In genomic region chr6:47308674-47309325, GRCh38 we compare ENCODE assay signal across 8 cellular contexts. TPM values are rescaled to one million over a fixed set of nuclear protein-coding genes. Genes with fewer than 3 reads are reported as not detected.
DNase-seq lines count a peak whose midpoint lies in the region; ATAC-seq, FAIRE-seq and TF ChIP-seq lines count a peak whose summit lies in the region.

No MANE protein-coding gene starts in this region.

- no peaks in the 10 kb centered on the region for H3K36me3 ChIP-seq in BE2C

- peak overlapping the region; percentile 71 for H3K4me3 Mint-ChIP-seq in activated CD8-positive, alpha-beta T cell treated with anti-CD3 and anti-CD28 coated beads for 36 hours

- H3K27me3 Mint-ChIP-seq in activated CD8-positive, alpha-beta T cell treated with anti-CD3 and anti-CD28 coated beads for 36 hours = peaks cover 38% of the 10 kb centered on the region

- no peak overlapping the region for H3K27ac ChIP-seq in HL-60 (replicated peaks)

- CTCF ChIA-PET in activated CD8-positive, alpha-beta T cell treated with anti-CD3 and anti-CD28 coated beads for 36 hours (lab: Charles Lee) = interaction anchor here (1.0 to 3.4 kb wide), 4 partner anchors 31 to 212 kb away, joined by 3 to 37 read pairs (median 4); no protein-coding TSS in a partner anchor

- DNase-seq in BE2C (peak; percentile 46), HL-60 (ENCODE audit: low read depth in 1 of 2, low spot score in 1 of 2) (peak in 1 of 2 experiments; percentile 13), frontal cortex (ENCODE audit: low spot score in 2 of 2) (peak; percentile 22 to 46), nucleus accumbens (lab: John Stamatoyannopoulos, UW) (peak in 31 of 56 donors; percentile 10 to 74 (median 39))
- peak; percentile 15 for DNase-seq in activated CD8-positive, alpha-beta T cell treated with anti-CD3 and anti-CD28 coated beads for 36 hours

- POLR2A ChIA-PET in activated CD8-positive, alpha-beta T cell treated with anti-CD3 and anti-CD28 coated beads for 36 hours (lab: Charles Lee) = no interaction called here

- H3K4me1 Mint-ChIP-seq in activated CD8-positive, alpha-beta T cell treated with anti-CD3 and anti-CD28 coated beads for 36 hours (ENCODE audit: low read depth) = peaks cover 8% of the 10 kb centered on the region

- peaks cover 10% of the 10 kb centered on the region; the same call in 1 of the 2 replicates for H3K27me3 ChIP-seq in BE2C
- H3K27me3 ChIP-seq in HL-60 (ENCODE audit: insufficient read depth, poor library complexity, severe bottlenecking) = peaks cover 13% of the 10 kb centered on the region

- H3K36me3 Mint-ChIP-seq in activated CD8-positive, alpha-beta T cell treated with anti-CD3 and anti-CD28 coated beads for 36 hours (ENCODE audit: low read depth) = no peaks in the 10 kb centered on the region

- ATAC-seq in GM18517 (IDR thresholded peaks at IDR 0.05; ENCODE audit: unreplicated experiment) (peak; percentile 19), HG02973 (IDR thresholded peaks at IDR 0.05; ENCODE audit: unreplicated experiment) (no peak), HG02763 (IDR thresholded peaks at IDR 0.05; ENCODE audit: unreplicated experiment) (no peak)
- no peak for ATAC-seq in activated CD8-positive, alpha-beta T cell treated with anti-CD3 and anti-CD28 coated beads for 36 hours

- H3K4me1 ChIP-seq in BE2C = no peaks in the 10 kb centered on the region

- H3K4me3 ChIP-seq in BE2C (ENCODE audit: low read depth, low read length) (peak overlapping the region; percentile 88), HL-60 (replicated peaks; ENCODE audit: insufficient read depth, low read length) (peak overlapping the region; percentile 74)

- H3K9me3 ChIP-seq in BE2C = no peaks in the 10 kb centered on the region

- intact Hi-C loops in activated CD8-positive, alpha-beta T cell treated with anti-CD3 and anti-CD28 coated beads for 36 hours (cut with micrococcal nuclease) = loop anchor here (5.0 kb wide), 1 partner anchor 461 kb away; no protein-coding TSS in a partner anchor

- TF ChIP-seq CTCF in BE2C (IDR thresholded peaks at IDR 0.05; ENCODE audit: low read depth, low read length) = no peak
- no peak for TF ChIP-seq CTCF in HL-60 (IDR thresholded peaks at IDR 0.05; ENCODE audit: insufficient read depth, low read length)
- no peak for TF ChIP-seq CTCF in activated CD8-positive, alpha-beta T cell treated with anti-CD3 and anti-CD28 coated beads for 36 hours (IDR thresholded peaks at IDR 0.05)

- FAIRE-seq in frontal cortex (lab: Jason Lieb, UNC) = no peak

- no peaks in the 10 kb centered on the region for H3K9me3 Mint-ChIP-seq in activated CD8-positive, alpha-beta T cell treated with anti-CD3 and anti-CD28 coated beads for 36 hours

- H3K27ac Mint-ChIP-seq in activated CD8-positive, alpha-beta T cell treated with anti-CD3 and anti-CD28 coated beads for 36 hours = no peak overlapping the region

RNA-seq across cellular contexts. Expression of gene TNFRSF21, which starts 0.9 kb away (rescaled TPM):
- polyA plus RNA-seq in BE2C (2012; ENCODE audit: insufficient read depth, insufficient read length, low read depth) = 43.5 TPM
- 1 to 10 TPM; 2.3 to 2.5 TPM for total RNA-seq in activated CD8-positive, alpha-beta T cell treated with anti-CD3 and anti-CD28 coated beads for 36 hours
- total RNA-seq in frontal cortex = 54.2 TPM

Comparison
In these comparisons a context has a peak if more than half of its experiments do, and no peak if none do; other contexts are left out.
1. RNA of gene TNFRSF21, which starts 0.9 kb away (total RNA-seq): 54.2 TPM in frontal cortex (single experiment); 2.3 to 2.5 TPM in activated CD8-positive, alpha-beta T cell treated with anti-CD3 and anti-CD28 coated beads for 36 hours; every median in the first group is over 10 times any median in the second.